Comparison of ENCODE assay signal across 9 cellular contexts in genomic region chr17:77419547-77420475, GRCh38.
DNase-seq lines count a peak whose midpoint lies in the region; ATAC-seq and TF ChIP-seq lines count a peak whose summit lies in the region.
"Had no signal": no experiment of that assay in that cellular context is flagged by ENCODE, and none has a peak within 500 bp of the region (broad histone marks: within the 10 kb centered on the region; RNA-seq: fewer than 3 reads in every experiment).

No MANE protein-coding gene starts in this region.

- H3K36me3 Mint-ChIP-seq in immature natural killer cell = no peaks in the 10 kb centered on the region
- no peaks in the 10 kb centered on the region for H3K36me3 Mint-ChIP-seq in activated naive CD4-positive, alpha-beta T cell treated with anti-CD3 and anti-CD28 coated beads, Interleukin-2, amount 50 U/mL, for 72 hours

- no peak for ATAC-seq in HG03354 (IDR thresholded peaks at IDR 0.05; ENCODE audit: poor library complexity, severe bottlenecking, unreplicated experiment)
- ATAC-seq in activated naive CD4-positive, alpha-beta T cell treated with anti-CD3 and anti-CD28 coated beads, Interleukin-2, amount 50 U/mL, for 72 hours = no peak
- no peak for ATAC-seq in HG02642 (IDR thresholded peaks at IDR 0.05; ENCODE audit: poor library complexity, unreplicated experiment)

- no peaks in the 10 kb centered on the region for H3K9me3 Mint-ChIP-seq in immature natural killer cell
- H3K9me3 Mint-ChIP-seq in activated naive CD4-positive, alpha-beta T cell treated with anti-CD3 and anti-CD28 coated beads, Interleukin-2, amount 50 U/mL, for 72 hours = no peaks in the 10 kb centered on the region
- H3K9me3 Mint-ChIP-seq: stimulated activated naive CD8-positive, alpha-beta T cell treated with anti-CD3 and anti-CD28 coated beads, Interleukin-15, Interleukin-2, amounts not matched to agents 100 ng/mL and 50 ng/mL, for 24 hours had no signal

- no peaks in the 10 kb centered on the region for H3K27me3 ChIP-seq in H7 (ENCODE audit: control insufficient read depth, insufficient read depth, low read length)

- peak overlapping the region in 3 of 5 donors; percentile 47 to 67 (median 52) for H3K4me3 Mint-ChIP-seq in immature natural killer cell

- in situ Hi-C loops in GM13976 (cut with MboI; ENCODE audit: low sequenced_read_pairs, unreplicated experiment) = loop anchor here (10.0 kb wide), 1 partner anchor 85 kb away; no protein-coding TSS in a partner anchor

- H3K4me3 ChIP-seq in AG10803 (ENCODE audit: low read length) (no peak overlapping the region), H7 (ENCODE audit: insufficient read depth, low read depth, low read length) (no peak overlapping the region)

- TF ChIP-seq CTCF in AG10803 (conservative IDR thresholded peaks at IDR 0.05; ENCODE audit: low read length) = no peak
- no peak for TF ChIP-seq CTCF in GM13976 (IDR thresholded peaks at IDR 0.05; ENCODE audit: borderline replicate concordance, control extremely low read depth, extremely low read depth, insufficient read depth, missing control alignments)

- DNase-seq in AG10803 (ENCODE audit: low read depth) (peak; percentile 49), H7 (peak; percentile 92), T1000 (lab: John Stamatoyannopoulos, UW) (peak; percentile 16), immature natural killer cell (peak in 2 of 3 donors; percentile 32 to 45), GM13976 (ENCODE audit: low spot score) (no peak)
- DNase-seq in activated naive CD4-positive, alpha-beta T cell treated with anti-CD3 and anti-CD28 coated beads, Interleukin-2, amount 50 U/mL, for 72 hours (ENCODE audit: low spot score in 2 of 2) = no peak

- H3K27ac Mint-ChIP-seq in immature natural killer cell = peak overlapping the region in 4 of 6 donors; percentile 59 to 88 (median 70)
- H3K27ac Mint-ChIP-seq in activated naive CD4-positive, alpha-beta T cell treated with anti-CD3 and anti-CD28 coated beads, Interleukin-2, amount 50 U/mL, for 72 hours = peak overlapping the region in 1 of 2 donors; percentile 81

- H3K36me3 ChIP-seq in H7 (replicated peaks; ENCODE audit: control insufficient read depth, insufficient read depth, low read length) = no peaks in the 10 kb centered on the region

- peaks cover 50 to 57% of the 10 kb centered on the region in 2 donors for H3K4me1 Mint-ChIP-seq in immature natural killer cell

- peaks cover 0 to 6% (median 0%) of the 10 kb centered on the region in 3 donors for H3K27me3 Mint-ChIP-seq in immature natural killer cell (ENCODE audit: low read depth in 3 of 3)
- H3K27me3 Mint-ChIP-seq: stimulated activated naive CD8-positive, alpha-beta T cell treated with anti-CD3 and anti-CD28 coated beads, Interleukin-15, Interleukin-2, amounts not matched to agents 100 ng/mL and 50 ng/mL, for 24 hours had no signal

Comparison
In these comparisons a context has a peak if more than half of its experiments do, and no peak if none do; other contexts are left out.
1. DNase-seq: peak in AG10803 (single experiment), H7 (single experiment), T1000 (single experiment) and immature natural killer cell (2 of 3); none in GM13976 (single experiment) and activated naive CD4-positive, alpha-beta T cell treated with anti-CD3 and anti-CD28 coated beads, Interleukin-2, amount 50 U/mL, for 72 hours (0 of 2).